ENCODE assay signal across 15 cellular contexts in the genomic region with DNA sequence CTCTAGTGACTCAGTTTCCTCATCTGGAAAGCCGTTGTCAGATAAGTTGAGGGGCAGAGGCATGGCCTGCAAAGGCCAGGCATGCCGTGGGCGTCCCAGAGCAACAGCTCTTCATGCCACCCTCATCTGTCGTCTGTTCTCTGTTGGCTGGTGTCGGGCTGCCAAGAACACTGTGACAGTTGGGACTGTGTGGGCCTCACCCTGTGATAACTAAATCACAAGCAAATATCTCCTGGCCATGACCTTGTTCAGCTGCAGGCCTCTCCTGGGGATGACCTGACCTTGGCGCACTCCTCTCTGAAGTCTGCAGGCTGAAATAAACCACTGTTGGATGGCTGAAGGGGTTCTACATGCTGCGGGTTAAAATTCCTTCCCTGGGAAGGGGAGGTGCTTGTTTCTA.
DNase-seq lines count a peak whose midpoint lies in the region; ATAC-seq and TF ChIP-seq lines count a peak whose summit lies in the region.
"Had no signal": no experiment of that assay in that cellular context is flagged by ENCODE, and none has a peak within 500 bp of the region (broad histone marks: within the 10 kb centered on the region; RNA-seq: fewer than 3 reads in every experiment).

No MANE protein-coding gene starts in this region.

- ATAC-seq in Right ventricle myocardium inferior, result peak; percentile 89
- ATAC-seq in activated CD8-positive, alpha-beta T cell treated with anti-CD3 and anti-CD28 coated beads, Interleukin-2, amount 10 ng/mL, durations not matched to agents 7 days and 5 days, result no peak

- H3K36me3 Mint-ChIP-seq in activated CD8-positive, alpha-beta T cell treated with anti-CD3 and anti-CD28 coated beads, Interleukin-2, amount 10 ng/mL, durations not matched to agents 7 days and 5 days (ENCODE audit: low read depth), result no peaks in the 10 kb centered on the region
- H3K36me3 Mint-ChIP-seq: CD4-positive, CD25-positive, alpha-beta regulatory T cell had no signal

- no peaks in the 10 kb centered on the region for H3K4me1 Mint-ChIP-seq in activated CD8-positive, alpha-beta T cell treated with anti-CD3 and anti-CD28 coated beads, Interleukin-2, amount 10 ng/mL, durations not matched to agents 7 days and 5 days (ENCODE audit: low read depth)
- H3K4me1 Mint-ChIP-seq: CD4-positive, CD25-positive, alpha-beta regulatory T cell had no signal

- H3K9me3 ChIP-seq in right atrium auricular region (no peaks in the 10 kb centered on the region), cardiac muscle cell (ENCODE audit: low read depth) (no peaks in the 10 kb centered on the region), left ventricle myocardium inferior (replicated peaks) (no peaks in the 10 kb centered on the region)
- H3K9me3 ChIP-seq: BLaER1 treated with 17β-estradiol and CSF1 and Interleukin-3, amounts not matched to agents 10 nM and 100 nM had no signal

- intact Hi-C loops in Right ventricle myocardium inferior (cut with DNase I), result no loop called here
- intact Hi-C loops in left ventricle myocardium inferior (cut with micrococcal nuclease), result no loop called here

- DNase-seq in Right ventricle myocardium inferior (ENCODE audit: missing footprints) (no peak), right atrium auricular region (ENCODE audit: low spot score) (no peak), cardiac muscle cell (ENCODE audit: low read depth in 1 of 2, low spot score in 1 of 2) (peak in 1 of 2 donors; percentile 28), left ventricle myocardium inferior (peak; percentile 24), T-helper 1 cell (no peak), DMS79 treated with DMSO at 0.1 percent for 48 hours (lab: John Stamatoyannopoulos, UW) (no peak), DMS53 (lab: John Stamatoyannopoulos, UW) (no peak)
- no peak for DNase-seq in activated CD8-positive, alpha-beta T cell treated with anti-CD3 and anti-CD28 coated beads, Interleukin-2, amount 10 ng/mL, durations not matched to agents 7 days and 5 days
- DNase-seq: 8988T; AML-193; CD4-positive, CD25-positive, alpha-beta regulatory T cell; EL; HCEC 1CT; HFFc6 had no signal

- peaks cover 2% of the 10 kb centered on the region for H3K27me3 Mint-ChIP-seq in activated CD8-positive, alpha-beta T cell treated with anti-CD3 and anti-CD28 coated beads, Interleukin-2, amount 10 ng/mL, durations not matched to agents 7 days and 5 days (ENCODE audit: low read depth)

- no peak overlapping the region for H3K27ac Mint-ChIP-seq in activated CD8-positive, alpha-beta T cell treated with anti-CD3 and anti-CD28 coated beads, Interleukin-2, amount 10 ng/mL, durations not matched to agents 7 days and 5 days
- H3K27ac Mint-ChIP-seq: CD4-positive, CD25-positive, alpha-beta regulatory T cell; HFFc6 had no signal

- POLR2A ChIA-PET in activated CD8-positive, alpha-beta T cell treated with anti-CD3 and anti-CD28 coated beads, Interleukin-2, amount 10 ng/mL, durations not matched to agents 7 days and 5 days (lab: Charles Lee), result no interaction called here

- TF ChIP-seq CTCF in right atrium auricular region (IDR thresholded peaks at IDR 0.05) (no peak), cardiac muscle cell (IDR thresholded peaks at IDR 0.05; ENCODE audit: low read depth, low read length) (no peak), left ventricle myocardium inferior (IDR thresholded peaks at IDR 0.05; ENCODE audit: borderline replicate concordance) (no peak)

- no peak overlapping the region for H3K4me3 Mint-ChIP-seq in activated CD8-positive, alpha-beta T cell treated with anti-CD3 and anti-CD28 coated beads, Interleukin-2, amount 10 ng/mL, durations not matched to agents 7 days and 5 days
- H3K4me3 Mint-ChIP-seq: CD4-positive, CD25-positive, alpha-beta regulatory T cell; HFFc6 had no signal

- H3K36me3 ChIP-seq in right atrium auricular region (no peaks in the 10 kb centered on the region), cardiac muscle cell (no peaks in the 10 kb centered on the region), left ventricle myocardium inferior (no peaks in the 10 kb centered on the region)
- H3K36me3 ChIP-seq: BLaER1 treated with 17β-estradiol and CSF1 and Interleukin-3, amounts not matched to agents 10 nM and 100 nM had no signal

- H3K4me1 ChIP-seq in right atrium auricular region, result peaks cover 0 to 7% of the 10 kb centered on the region in 2 donors
- H3K4me1 ChIP-seq in cardiac muscle cell (ENCODE audit: low read depth), result peaks cover 24% of the 10 kb centered on the region
- H3K4me1 ChIP-seq in left ventricle myocardium inferior, result peaks cover 11% of the 10 kb centered on the region
- H3K4me1 ChIP-seq: BLaER1 treated with 17β-estradiol and CSF1 and Interleukin-3, amounts not matched to agents 10 nM and 100 nM had no signal

- no peaks in the 10 kb centered on the region for H3K9me3 Mint-ChIP-seq in activated CD8-positive, alpha-beta T cell treated with anti-CD3 and anti-CD28 coated beads, Interleukin-2, amount 10 ng/mL, durations not matched to agents 7 days and 5 days (ENCODE audit: insufficient read depth)
- H3K9me3 Mint-ChIP-seq: HFFc6 had no signal

- H3K27me3 ChIP-seq in right atrium auricular region (no peaks in the 10 kb centered on the region), cardiac muscle cell (no peaks in the 10 kb centered on the region), left ventricle myocardium inferior (ENCODE audit: low read depth) (no peaks in the 10 kb centered on the region)
- H3K27me3 ChIP-seq: BLaER1 treated with 17β-estradiol and CSF1 and Interleukin-3, amounts not matched to agents 10 nM and 100 nM had no signal

- H3K4me3 ChIP-seq in right atrium auricular region (no peak overlapping the region), cardiac muscle cell (no peak overlapping the region), left ventricle myocardium inferior (no peak overlapping the region)
- H3K4me3 ChIP-seq: BLaER1 treated with 17β-estradiol and CSF1 and Interleukin-3, amounts not matched to agents 10 nM and 100 nM had no signal

- H3K27ac ChIP-seq in right atrium auricular region, result no peak overlapping the region
- H3K27ac ChIP-seq in cardiac muscle cell, result peak overlapping the region; percentile 43
- H3K27ac ChIP-seq in left ventricle myocardium inferior (replicated peaks), result peak overlapping the region; percentile 23
- H3K27ac ChIP-seq: BLaER1 treated with 17β-estradiol and CSF1 and Interleukin-3, amounts not matched to agents 10 nM and 100 nM had no signal

- CTCF ChIA-PET in activated CD8-positive, alpha-beta T cell treated with anti-CD3 and anti-CD28 coated beads, Interleukin-2, amount 10 ng/mL, durations not matched to agents 7 days and 5 days (lab: Charles Lee), result no interaction called here

Comparison
In these comparisons a context has a peak if more than half of its experiments do, and no peak if none do; other contexts are left out.
1. H3K27ac ChIP-seq: peak in cardiac muscle cell (single experiment) and left ventricle myocardium inferior (single experiment); none in right atrium auricular region (0 of 2).